ENCODE assay signal across 1 cellular context in genomic region chr10:123606955-123607354, GRCh38.
TF ChIP-seq lines count a peak whose summit lies in the region.

No MANE protein-coding gene starts in this region.

TF ChIP-seq in H1, 55 proteins besides CTCF, POLR2A, EP300 and RAD21 (continued from another document):
- no peak for TF ChIP-seq CHD7 (IDR thresholded peaks at IDR 0.05; ENCODE audit: insufficient replicate concordance, low read length)
- no peak for TF ChIP-seq SRF (IDR thresholded peaks at IDR 0.05; ENCODE audit: low read depth, low read length)
- no peak for TF ChIP-seq ZNF274 (IDR thresholded peaks at IDR 0.05; ENCODE audit: borderline replicate concordance, extremely low read depth, low read length)
- no peak for TF ChIP-seq RNF2 (IDR thresholded peaks at IDR 0.05; ENCODE audit: borderline replicate concordance, low read depth, low read length, missing control alignments, poor library complexity, severe bottlenecking)
